ENCODE assay signal across 1 cellular context in the genomic region with DNA sequence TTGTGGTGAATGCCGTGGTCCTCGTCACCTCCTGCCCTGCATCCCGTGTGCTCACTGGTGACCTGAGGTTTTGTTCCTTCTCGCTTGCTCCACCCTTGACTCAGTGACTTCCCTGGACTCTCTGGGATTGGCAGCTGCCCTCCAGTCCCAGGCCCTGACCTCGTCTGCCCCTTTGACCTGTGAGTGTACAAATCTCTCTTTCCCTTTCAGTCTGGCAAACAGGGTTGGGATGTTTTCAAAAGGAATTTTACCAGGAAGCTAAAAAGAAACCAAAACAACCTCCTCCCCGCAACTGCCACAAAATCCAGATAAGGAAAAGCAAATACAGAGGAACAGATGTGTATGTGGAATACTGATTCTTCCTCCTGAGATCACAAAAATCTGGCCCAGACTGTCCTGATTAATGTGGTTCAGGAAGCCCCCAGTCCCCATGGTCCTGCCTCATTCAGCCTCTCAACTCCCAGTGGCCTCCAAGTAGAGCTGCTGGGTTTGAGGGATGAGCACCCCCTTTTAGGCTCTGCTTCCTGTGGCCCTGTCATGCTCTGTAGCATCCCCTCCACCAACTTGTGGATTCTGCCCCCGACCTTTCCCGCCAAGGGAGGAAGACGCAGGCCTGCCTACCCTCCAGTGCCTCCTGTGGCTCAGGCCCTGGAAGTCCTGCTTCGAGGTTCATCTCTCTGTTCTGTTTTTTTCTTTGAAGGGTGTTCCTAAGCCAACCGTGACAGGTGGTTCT.
TF ChIP-seq lines count a peak whose summit lies in the region.

No MANE protein-coding gene starts in this region.

TF ChIP-seq in HepG2, 621 proteins besides CTCF, POLR2A, EP300 and RAD21 (continued from another document and continues in another):
- TF ChIP-seq, protein P1, sequence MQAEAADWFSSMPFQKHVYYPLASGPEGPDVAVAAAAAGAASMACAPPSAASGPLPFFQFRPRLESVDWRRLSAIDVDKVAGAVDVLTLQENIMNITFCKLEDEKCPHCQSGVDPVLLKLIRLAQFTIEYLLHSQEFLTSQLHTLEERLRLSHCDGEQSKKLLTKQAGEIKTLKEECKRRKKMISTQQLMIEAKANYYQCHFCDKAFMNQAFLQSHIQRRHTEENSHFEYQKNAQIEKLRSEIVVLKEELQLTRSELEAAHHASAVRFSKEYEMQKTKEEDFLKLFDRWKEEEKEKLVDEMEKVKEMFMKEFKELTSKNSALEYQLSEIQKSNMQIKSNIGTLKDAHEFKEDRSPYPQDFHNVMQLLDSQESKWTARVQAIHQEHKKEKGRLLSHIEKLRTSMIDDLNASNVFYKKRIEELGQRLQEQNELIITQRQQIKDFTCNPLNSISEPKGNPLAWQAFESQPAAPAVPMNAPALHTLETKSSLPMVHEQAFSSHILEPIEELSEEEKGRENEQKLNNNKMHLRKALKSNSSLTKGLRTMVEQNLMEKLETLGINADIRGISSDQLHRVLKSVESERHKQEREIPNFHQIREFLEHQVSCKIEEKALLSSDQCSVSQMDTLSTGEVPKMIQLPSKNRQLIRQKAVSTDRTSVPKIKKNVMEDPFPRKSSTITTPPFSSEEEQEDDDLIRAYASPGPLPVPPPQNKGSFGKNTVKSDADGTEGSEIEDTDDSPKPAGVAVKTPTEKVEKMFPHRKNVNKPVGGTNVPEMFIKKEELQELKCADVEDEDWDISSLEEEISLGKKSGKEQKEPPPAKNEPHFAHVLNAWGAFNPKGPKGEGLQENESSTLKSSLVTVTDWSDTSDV (CRISPR knock-in tag; IDR thresholded peaks at IDR 0.05) = no peak
- TF ChIP-seq ZNF577 (CRISPR knock-in tag; IDR thresholded peaks at IDR 0.05; ENCODE audit: borderline replicate concordance, low read depth) (no peak), HNF4G (IDR thresholded peaks at IDR 0.05; ENCODE audit: borderline replicate concordance, low read depth, low read length) (no peak; the same call in 1 of the 2 replicates), HNF4G (CRISPR knock-in tag; IDR thresholded peaks at IDR 0.05; ENCODE audit: borderline replicate concordance, low read depth) (peak; percentile 51; the same call in 1 of the 2 replicates), SKI (IDR thresholded peaks at IDR 0.05; ENCODE audit: partially characterized antibody) (peak; percentile 66), ELF3 (CRISPR knock-in tag; IDR thresholded peaks at IDR 0.05) (peak; percentile 89), ZNF282 (IDR thresholded peaks at IDR 0.05; ENCODE audit: partially characterized antibody) (no peak), TBP (CRISPR knock-in tag; IDR thresholded peaks at IDR 0.05) (no peak), ZNF598 (CRISPR knock-in tag; IDR thresholded peaks at IDR 0.05; ENCODE audit: borderline replicate concordance) (no peak), ZNF10 (CRISPR knock-in tag; IDR thresholded peaks at IDR 0.05; ENCODE audit: borderline replicate concordance, low read depth) (no peak), ZFP36L1 (CRISPR knock-in tag; IDR thresholded peaks at IDR 0.05) (no peak), ZNF350 (CRISPR knock-in tag; IDR thresholded peaks at IDR 0.05; ENCODE audit: borderline replicate concordance, low read depth) (peak; percentile 31; the same call in 1 of the 2 replicates), CBFB (CRISPR knock-in tag; IDR thresholded peaks at IDR 0.05) (no peak), PAWR (CRISPR knock-in tag; IDR thresholded peaks at IDR 0.05; ENCODE audit: borderline replicate concordance) (0 out of 2 replicates have a peak, but pooled peaks have one; percentile 49), PPARG (CRISPR knock-in tag; conservative IDR thresholded peaks at IDR 0.05) (peak; percentile 66; the same call in 1 of the 2 replicates), MAFG (CRISPR knock-in tag; IDR thresholded peaks at IDR 0.05) (no peak), NFIC (IDR thresholded peaks at IDR 0.05; ENCODE audit: low read length) (peak; percentile 57; the same call in 1 of the 2 replicates), KLF13 (CRISPR knock-in tag; IDR thresholded peaks at IDR 0.05) (no peak), IKZF4 (CRISPR knock-in tag; IDR thresholded peaks at IDR 0.05; ENCODE audit: borderline replicate concordance, low read depth, not compliant biosample characterization) (no peak), ZNF782 (CRISPR knock-in tag; IDR thresholded peaks at IDR 0.05; ENCODE audit: borderline replicate concordance) (peak; percentile 52; the same call in 1 of the 2 replicates), SSRP1 (CRISPR knock-in tag; IDR thresholded peaks at IDR 0.05) (no peak), IKZF1 (IDR thresholded peaks at IDR 0.05) (no peak), SP140L (CRISPR knock-in tag; IDR thresholded peaks at IDR 0.05; ENCODE audit: borderline replicate concordance) (no peak), ELF1 (CRISPR knock-in tag; IDR thresholded peaks at IDR 0.05) (no peak), ZNF335 (CRISPR knock-in tag; IDR thresholded peaks at IDR 0.05) (no peak)
- TF ChIP-seq, protein P2, sequence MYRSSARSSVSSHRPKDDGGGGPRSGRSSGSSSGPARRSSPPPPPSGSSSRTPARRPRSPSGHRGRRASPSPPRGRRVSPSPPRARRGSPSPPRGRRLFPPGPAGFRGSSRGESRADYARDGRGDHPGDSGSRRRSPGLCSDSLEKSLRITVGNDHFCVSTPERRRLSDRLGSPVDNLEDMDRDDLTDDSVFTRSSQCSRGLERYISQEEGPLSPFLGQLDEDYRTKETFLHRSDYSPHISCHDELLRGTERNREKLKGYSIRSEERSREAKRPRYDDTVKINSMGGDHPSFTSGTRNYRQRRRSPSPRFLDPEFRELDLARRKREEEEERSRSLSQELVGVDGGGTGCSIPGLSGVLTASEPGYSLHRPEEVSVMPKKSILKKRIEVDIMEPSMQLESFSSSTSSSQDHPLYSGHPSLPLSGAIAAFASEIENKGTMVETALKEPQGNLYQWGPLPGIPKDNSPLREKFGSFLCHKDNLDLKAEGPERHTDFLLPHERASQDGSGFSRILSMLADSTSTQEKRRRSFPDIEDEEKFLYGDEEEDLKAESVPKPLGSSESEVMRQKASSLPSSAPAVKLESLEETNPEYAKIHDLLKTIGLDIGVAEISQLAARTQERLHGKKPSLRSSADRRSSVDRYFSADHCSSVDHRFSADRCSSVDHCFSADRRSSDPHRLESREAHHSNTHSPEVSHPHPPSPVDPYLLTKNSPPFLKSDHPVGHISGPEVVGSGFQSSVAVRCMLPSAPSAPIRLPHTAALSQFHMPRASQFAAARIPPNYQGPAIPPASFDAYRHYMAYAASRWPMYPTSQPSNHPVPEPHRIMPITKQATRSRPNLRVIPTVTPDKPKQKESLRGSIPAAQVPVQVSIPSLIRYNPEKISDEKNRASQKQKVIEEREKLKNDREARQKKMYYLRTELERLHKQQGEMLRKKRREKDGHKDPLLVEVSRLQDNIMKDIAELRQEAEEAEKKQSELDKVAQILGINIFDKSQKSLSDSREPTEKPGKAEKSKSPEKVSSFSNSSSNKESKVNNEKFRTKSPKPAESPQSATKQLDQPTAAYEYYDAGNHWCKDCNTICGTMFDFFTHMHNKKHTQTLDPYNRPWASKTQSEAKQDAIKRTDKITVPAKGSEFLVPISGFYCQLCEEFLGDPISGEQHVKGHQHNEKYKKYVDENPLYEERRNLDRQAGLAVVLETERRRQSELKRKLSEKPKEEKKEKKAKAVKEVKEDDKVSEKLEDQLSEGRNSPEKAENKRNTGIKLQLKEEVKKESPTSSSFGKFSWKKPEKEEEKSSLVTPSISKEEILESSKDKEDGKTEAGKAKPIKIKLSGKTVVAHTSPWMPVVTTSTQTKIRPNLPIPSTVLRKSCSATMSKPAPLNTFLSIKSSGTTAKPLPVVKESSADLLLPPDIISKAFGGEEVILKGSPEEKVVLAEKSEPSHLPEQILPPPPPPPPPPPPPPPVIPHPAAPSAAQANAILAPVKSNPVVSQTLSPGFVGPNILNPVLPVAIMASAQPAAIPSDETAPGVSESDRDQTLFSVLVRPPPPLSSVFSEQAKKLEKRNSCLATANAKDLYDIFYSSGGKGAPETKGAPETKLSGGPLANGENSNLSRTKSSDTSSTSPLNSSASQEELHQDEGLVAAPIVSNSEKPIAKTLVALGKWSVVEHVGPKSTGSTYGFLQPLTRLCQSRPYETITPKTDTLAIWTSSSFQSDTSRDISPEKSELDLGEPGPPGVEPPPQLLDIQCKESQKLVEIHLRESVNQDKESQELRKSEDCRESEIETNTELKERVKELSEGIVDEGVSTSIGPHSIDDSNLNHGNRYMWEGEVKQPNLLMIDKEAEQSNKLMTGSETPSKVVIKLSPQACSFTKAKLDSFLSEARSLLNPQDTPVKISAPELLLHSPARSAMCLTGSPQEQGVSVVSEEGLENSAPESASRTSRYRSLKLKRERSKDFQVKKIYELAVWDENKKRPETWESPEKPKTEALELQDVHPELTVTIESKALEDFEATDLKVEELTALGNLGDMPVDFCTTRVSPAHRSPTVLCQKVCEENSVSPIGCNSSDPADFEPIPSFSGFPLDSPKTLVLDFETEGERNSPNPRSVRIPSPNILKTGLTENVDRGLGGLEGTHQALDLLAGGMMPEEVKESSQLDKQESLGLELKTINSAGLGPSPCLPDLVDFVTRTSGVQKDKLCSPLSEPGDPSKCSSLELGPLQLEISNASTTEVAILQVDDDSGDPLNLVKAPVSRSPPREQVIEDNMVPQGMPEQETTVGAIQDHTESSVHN (CRISPR knock-in tag; IDR thresholded peaks at IDR 0.05) = no peak
- TF ChIP-seq, protein P3, sequence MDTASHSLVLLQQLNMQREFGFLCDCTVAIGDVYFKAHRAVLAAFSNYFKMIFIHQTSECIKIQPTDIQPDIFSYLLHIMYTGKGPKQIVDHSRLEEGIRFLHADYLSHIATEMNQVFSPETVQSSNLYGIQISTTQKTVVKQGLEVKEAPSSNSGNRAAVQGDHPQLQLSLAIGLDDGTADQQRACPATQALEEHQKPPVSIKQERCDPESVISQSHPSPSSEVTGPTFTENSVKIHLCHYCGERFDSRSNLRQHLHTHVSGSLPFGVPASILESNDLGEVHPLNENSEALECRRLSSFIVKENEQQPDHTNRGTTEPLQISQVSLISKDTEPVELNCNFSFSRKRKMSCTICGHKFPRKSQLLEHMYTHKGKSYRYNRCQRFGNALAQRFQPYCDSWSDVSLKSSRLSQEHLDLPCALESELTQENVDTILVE (CRISPR knock-in tag; IDR thresholded peaks at IDR 0.05) = no peak
- TF ChIP-seq, protein P4, sequence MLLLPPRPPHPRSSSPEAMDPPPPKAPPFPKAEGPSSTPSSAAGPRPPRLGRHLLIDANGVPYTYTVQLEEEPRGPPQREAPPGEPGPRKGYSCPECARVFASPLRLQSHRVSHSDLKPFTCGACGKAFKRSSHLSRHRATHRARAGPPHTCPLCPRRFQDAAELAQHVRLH (CRISPR knock-in tag; IDR thresholded peaks at IDR 0.05; ENCODE audit: borderline replicate concordance, low read depth) = no peak
- TF ChIP-seq, protein P5, sequence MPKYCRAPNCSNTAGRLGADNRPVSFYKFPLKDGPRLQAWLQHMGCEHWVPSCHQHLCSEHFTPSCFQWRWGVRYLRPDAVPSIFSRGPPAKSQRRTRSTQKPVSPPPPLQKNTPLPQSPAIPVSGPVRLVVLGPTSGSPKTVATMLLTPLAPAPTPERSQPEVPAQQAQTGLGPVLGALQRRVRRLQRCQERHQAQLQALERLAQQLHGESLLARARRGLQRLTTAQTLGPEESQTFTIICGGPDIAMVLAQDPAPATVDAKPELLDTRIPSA (CRISPR knock-in tag; IDR thresholded peaks at IDR 0.05; ENCODE audit: borderline replicate concordance) = no peak
- TF ChIP-seq, protein P6, sequence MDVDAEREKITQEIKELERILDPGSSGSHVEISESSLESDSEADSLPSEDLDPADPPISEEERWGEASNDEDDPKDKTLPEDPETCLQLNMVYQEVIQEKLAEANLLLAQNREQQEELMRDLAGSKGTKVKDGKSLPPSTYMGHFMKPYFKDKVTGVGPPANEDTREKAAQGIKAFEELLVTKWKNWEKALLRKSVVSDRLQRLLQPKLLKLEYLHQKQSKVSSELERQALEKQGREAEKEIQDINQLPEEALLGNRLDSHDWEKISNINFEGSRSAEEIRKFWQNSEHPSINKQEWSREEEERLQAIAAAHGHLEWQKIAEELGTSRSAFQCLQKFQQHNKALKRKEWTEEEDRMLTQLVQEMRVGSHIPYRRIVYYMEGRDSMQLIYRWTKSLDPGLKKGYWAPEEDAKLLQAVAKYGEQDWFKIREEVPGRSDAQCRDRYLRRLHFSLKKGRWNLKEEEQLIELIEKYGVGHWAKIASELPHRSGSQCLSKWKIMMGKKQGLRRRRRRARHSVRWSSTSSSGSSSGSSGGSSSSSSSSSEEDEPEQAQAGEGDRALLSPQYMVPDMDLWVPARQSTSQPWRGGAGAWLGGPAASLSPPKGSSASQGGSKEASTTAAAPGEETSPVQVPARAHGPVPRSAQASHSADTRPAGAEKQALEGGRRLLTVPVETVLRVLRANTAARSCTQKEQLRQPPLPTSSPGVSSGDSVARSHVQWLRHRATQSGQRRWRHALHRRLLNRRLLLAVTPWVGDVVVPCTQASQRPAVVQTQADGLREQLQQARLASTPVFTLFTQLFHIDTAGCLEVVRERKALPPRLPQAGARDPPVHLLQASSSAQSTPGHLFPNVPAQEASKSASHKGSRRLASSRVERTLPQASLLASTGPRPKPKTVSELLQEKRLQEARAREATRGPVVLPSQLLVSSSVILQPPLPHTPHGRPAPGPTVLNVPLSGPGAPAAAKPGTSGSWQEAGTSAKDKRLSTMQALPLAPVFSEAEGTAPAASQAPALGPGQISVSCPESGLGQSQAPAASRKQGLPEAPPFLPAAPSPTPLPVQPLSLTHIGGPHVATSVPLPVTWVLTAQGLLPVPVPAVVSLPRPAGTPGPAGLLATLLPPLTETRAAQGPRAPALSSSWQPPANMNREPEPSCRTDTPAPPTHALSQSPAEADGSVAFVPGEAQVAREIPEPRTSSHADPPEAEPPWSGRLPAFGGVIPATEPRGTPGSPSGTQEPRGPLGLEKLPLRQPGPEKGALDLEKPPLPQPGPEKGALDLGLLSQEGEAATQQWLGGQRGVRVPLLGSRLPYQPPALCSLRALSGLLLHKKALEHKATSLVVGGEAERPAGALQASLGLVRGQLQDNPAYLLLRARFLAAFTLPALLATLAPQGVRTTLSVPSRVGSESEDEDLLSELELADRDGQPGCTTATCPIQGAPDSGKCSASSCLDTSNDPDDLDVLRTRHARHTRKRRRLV (CRISPR knock-in tag; IDR thresholded peaks at IDR 0.05) = no peak
- TF ChIP-seq, protein P7, sequence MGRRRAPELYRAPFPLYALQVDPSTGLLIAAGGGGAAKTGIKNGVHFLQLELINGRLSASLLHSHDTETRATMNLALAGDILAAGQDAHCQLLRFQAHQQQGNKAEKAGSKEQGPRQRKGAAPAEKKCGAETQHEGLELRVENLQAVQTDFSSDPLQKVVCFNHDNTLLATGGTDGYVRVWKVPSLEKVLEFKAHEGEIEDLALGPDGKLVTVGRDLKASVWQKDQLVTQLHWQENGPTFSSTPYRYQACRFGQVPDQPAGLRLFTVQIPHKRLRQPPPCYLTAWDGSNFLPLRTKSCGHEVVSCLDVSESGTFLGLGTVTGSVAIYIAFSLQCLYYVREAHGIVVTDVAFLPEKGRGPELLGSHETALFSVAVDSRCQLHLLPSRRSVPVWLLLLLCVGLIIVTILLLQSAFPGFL (CRISPR knock-in tag; IDR thresholded peaks at IDR 0.05) = no peak
- TF ChIP-seq, protein P8, sequence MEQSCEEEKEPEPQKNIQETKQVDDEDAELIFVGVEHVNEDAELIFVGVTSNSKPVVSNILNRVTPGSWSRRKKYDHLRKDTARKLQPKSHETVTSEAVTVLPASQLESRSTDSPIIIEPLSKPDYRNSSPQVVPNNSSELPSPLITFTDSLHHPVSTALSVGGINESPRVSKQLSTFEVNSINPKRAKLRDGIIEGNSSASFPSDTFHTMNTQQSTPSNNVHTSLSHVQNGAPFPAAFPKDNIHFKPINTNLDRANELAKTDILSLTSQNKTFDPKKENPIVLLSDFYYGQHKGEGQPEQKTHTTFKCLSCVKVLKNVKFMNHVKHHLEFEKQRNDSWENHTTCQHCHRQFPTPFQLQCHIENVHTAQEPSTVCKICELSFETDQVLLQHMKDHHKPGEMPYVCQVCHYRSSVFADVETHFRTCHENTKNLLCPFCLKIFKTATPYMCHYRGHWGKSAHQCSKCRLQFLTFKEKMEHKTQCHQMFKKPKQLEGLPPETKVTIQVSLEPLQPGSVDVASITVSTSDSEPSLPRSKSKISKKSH (CRISPR knock-in tag; IDR thresholded peaks at IDR 0.05; ENCODE audit: borderline replicate concordance) = no peak
